Comparison of ENCODE assay signal across 16 cellular contexts in genomic region chr5:56159521-56159947, GRCh38.
DNase-seq lines count a peak whose midpoint lies in the region; ATAC-seq, FAIRE-seq and TF ChIP-seq lines count a peak whose summit lies in the region.
"Had no signal": no experiment of that assay in that cellular context is flagged by ENCODE, and none has a peak within 500 bp of the region (broad histone marks: within the 10 kb centered on the region; RNA-seq: fewer than 3 reads in every experiment).

No MANE protein-coding gene starts in this region.

- H3K4me3 Mint-ChIP-seq in T-helper 2 cell treated with Interferon-gamma antibody and Interleukin-4, amounts not matched to agents 5 μg/mL and 100 μg/mL, for 36 hours, result peak overlapping the region; percentile 88
- H3K4me3 Mint-ChIP-seq in astrocyte (ENCODE audit: unreplicated experiment), result no peak overlapping the region
- H3K4me3 Mint-ChIP-seq in neural progenitor cell, result no peak overlapping the region
- H3K4me3 Mint-ChIP-seq: activated naive CD8-positive, alpha-beta T cell treated with anti-CD3 and anti-CD28 coated beads, Interleukin-2, amount 50 U/mL, for 24 hours; naive B cell had no signal

- no peaks in the 10 kb centered on the region for H3K4me1 ChIP-seq in astrocyte (ENCODE audit: insufficient read depth, low read length)
- H3K4me1 ChIP-seq in neural progenitor cell, result peaks cover 10% of the 10 kb centered on the region

- no peaks in the 10 kb centered on the region for H3K36me3 ChIP-seq in astrocyte (ENCODE audit: insufficient read depth, low read length)
- H3K36me3 ChIP-seq in neural progenitor cell, result no peaks in the 10 kb centered on the region

- H3K9ac ChIP-seq in astrocyte (ENCODE audit: low read length), result no peak overlapping the region
- H3K9ac ChIP-seq in neural progenitor cell, result no peak overlapping the region

- TF ChIP-seq POLR2A in NB4 (IDR thresholded peaks at IDR 0.05; ENCODE audit: extremely low read depth, insufficient read length), result no peak

- FAIRE-seq in astrocyte (lab: Jason Lieb, UNC), result no peak

- H3K27me3 ChIP-seq in astrocyte (ENCODE audit: insufficient read depth, low read length), result peaks cover 2% of the 10 kb centered on the region
- H3K27me3 ChIP-seq in neural progenitor cell, result no peaks in the 10 kb centered on the region
- H3K27me3 ChIP-seq: testis had no signal

- no peak overlapping the region for H3K4me3 ChIP-seq in NB4 (ENCODE audit: low read depth, low read length)
- no peak overlapping the region for H3K4me3 ChIP-seq in astrocyte (ENCODE audit: insufficient read depth, low read depth, low read length)
- H3K4me3 ChIP-seq in neural progenitor cell, result no peak overlapping the region
- H3K4me3 ChIP-seq: coronary artery, SK-N-MC, skin epidermis, testis had no signal

- H3K4me1 Mint-ChIP-seq in T-helper 2 cell treated with Interferon-gamma antibody and Interleukin-4, amounts not matched to agents 5 μg/mL and 100 μg/mL, for 36 hours (ENCODE audit: low read depth), result peaks cover 66% of the 10 kb centered on the region
- peaks cover 26% of the 10 kb centered on the region for H3K4me1 Mint-ChIP-seq in astrocyte (ENCODE audit: low read depth, unreplicated experiment)
- H3K4me1 Mint-ChIP-seq in neural progenitor cell, result peaks cover 37% of the 10 kb centered on the region

- TF ChIP-seq CTCF in NB4 (IDR thresholded peaks at IDR 0.05; ENCODE audit: low read depth, low read length), result no peak
- no peak for TF ChIP-seq CTCF in astrocyte (IDR thresholded peaks at IDR 0.05; ENCODE audit: insufficient read depth, low read depth, low read length)
- TF ChIP-seq CTCF in neural progenitor cell (IDR thresholded peaks at IDR 0.05), result no peak

- H4K20me1 ChIP-seq in astrocyte (ENCODE audit: insufficient read depth, low read length) (no peaks in the 10 kb centered on the region), neural progenitor cell (ENCODE audit: low read depth) (no peaks in the 10 kb centered on the region)

- H3K9me3 ChIP-seq in astrocyte (ENCODE audit: insufficient read depth, low read depth, low read length) (no peaks in the 10 kb centered on the region), neural progenitor cell (ENCODE audit: low read depth) (no peaks in the 10 kb centered on the region)
- H3K9me3 ChIP-seq: testis had no signal

- no peaks in the 10 kb centered on the region for H3K27me3 Mint-ChIP-seq in T-helper 2 cell treated with Interferon-gamma antibody and Interleukin-4, amounts not matched to agents 5 μg/mL and 100 μg/mL, for 36 hours (ENCODE audit: low read depth)
- H3K27me3 Mint-ChIP-seq in astrocyte (ENCODE audit: low read depth, unreplicated experiment) (peaks cover 3% of the 10 kb centered on the region), neural progenitor cell (ENCODE audit: insufficient read depth, low read depth) (peaks cover 8% of the 10 kb centered on the region)
- H3K27me3 Mint-ChIP-seq: activated naive CD8-positive, alpha-beta T cell treated with anti-CD3 and anti-CD28 coated beads, Interleukin-2, amount 50 U/mL, for 24 hours had no signal

- no peaks in the 10 kb centered on the region for H3F3A ChIP-seq in neural progenitor cell (ENCODE audit: low read depth)

- H3K79me2 ChIP-seq in astrocyte (ENCODE audit: insufficient read depth, low read length), result no peaks in the 10 kb centered on the region
- no peaks in the 10 kb centered on the region for H3K79me2 ChIP-seq in neural progenitor cell (ENCODE audit: low read depth)

- H3K4me2 ChIP-seq in astrocyte (ENCODE audit: low read length), result no peak overlapping the region
- H3K4me2 ChIP-seq in neural progenitor cell, result no peak overlapping the region

- no peak overlapping the region for H3K27ac ChIP-seq in astrocyte (ENCODE audit: low read depth, low read length)
- H3K27ac ChIP-seq in neural progenitor cell, result no peak overlapping the region
- H3K27ac ChIP-seq: SK-N-MC, testis had no signal

- H3K36me3 Mint-ChIP-seq in T-helper 2 cell treated with Interferon-gamma antibody and Interleukin-4, amounts not matched to agents 5 μg/mL and 100 μg/mL, for 36 hours (ENCODE audit: low read depth), result peaks cover 27% of the 10 kb centered on the region
- no peaks in the 10 kb centered on the region for H3K36me3 Mint-ChIP-seq in astrocyte (ENCODE audit: low read depth, unreplicated experiment)
- H3K36me3 Mint-ChIP-seq in neural progenitor cell, result no peaks in the 10 kb centered on the region
- H3K36me3 Mint-ChIP-seq: naive B cell had no signal

- H3K9me3 Mint-ChIP-seq in T-helper 2 cell treated with Interferon-gamma antibody and Interleukin-4, amounts not matched to agents 5 μg/mL and 100 μg/mL, for 36 hours, result no peaks in the 10 kb centered on the region
- no peaks in the 10 kb centered on the region for H3K9me3 Mint-ChIP-seq in astrocyte (ENCODE audit: unreplicated experiment)
- H3K9me3 Mint-ChIP-seq in neural progenitor cell, result no peaks in the 10 kb centered on the region
- H3K9me3 Mint-ChIP-seq: activated naive CD8-positive, alpha-beta T cell treated with anti-CD3 and anti-CD28 coated beads, Interleukin-2, amount 50 U/mL, for 24 hours; naive B cell had no signal

- peak overlapping the region; percentile 88 for H3K27ac Mint-ChIP-seq in T-helper 2 cell treated with Interferon-gamma antibody and Interleukin-4, amounts not matched to agents 5 μg/mL and 100 μg/mL, for 36 hours
- no peak overlapping the region for H3K27ac Mint-ChIP-seq in astrocyte (ENCODE audit: unreplicated experiment)
- peak overlapping the region; percentile 86 for H3K27ac Mint-ChIP-seq in neural progenitor cell
- H3K27ac Mint-ChIP-seq: activated naive CD8-positive, alpha-beta T cell treated with anti-CD3 and anti-CD28 coated beads, Interleukin-2, amount 50 U/mL, for 24 hours had no signal

- no peak overlapping the region for H2AFZ ChIP-seq in astrocyte (ENCODE audit: low read depth, low read length)
- no peak overlapping the region for H2AFZ ChIP-seq in neural progenitor cell (replicated peaks)

- no peak for ATAC-seq in GM21390 (IDR thresholded peaks at IDR 0.05; ENCODE audit: unreplicated experiment)
- ATAC-seq: activated naive CD8-positive, alpha-beta T cell treated with anti-CD3 and anti-CD28 coated beads, Interleukin-2, amount 50 U/mL, for 24 hours had no signal

- DNase-seq in T-helper 2 cell treated with Interferon-gamma antibody and Interleukin-4, amounts not matched to agents 5 μg/mL and 100 μg/mL, for 36 hours (ENCODE audit: low spot score), result no peak
- no peak for DNase-seq in T-helper 2 cell
- DNase-seq in NB4 (ENCODE audit: low read depth), result peak; percentile 53
- DNase-seq in astrocyte (ENCODE audit: low read depth), result peak; percentile 52
- DNase-seq in neural progenitor cell (ENCODE audit: low spot score), result no peak
- DNase-seq in amygdala (lab: John Stamatoyannopoulos, UW), result no peak
- no peak for DNase-seq in NCI-H524 (lab: John Stamatoyannopoulos, UW)
- DNase-seq: activated naive CD8-positive, alpha-beta T cell treated with anti-CD3 and anti-CD28 coated beads, Interleukin-2, amount 50 U/mL, for 24 hours; naive B cell; NCI-H1048; NCI-H526; testis had no signal

Comparison
In these comparisons a context has a peak if more than half of its experiments do, and no peak if none do; other contexts are left out.
1. DNase-seq: peak in NB4 (single experiment) and astrocyte (single experiment); none in T-helper 2 cell treated with Interferon-gamma antibody and Interleukin-4, amounts not matched to agents 5 μg/mL and 100 μg/mL, for 36 hours (single experiment), T-helper 2 cell (0 of 5), neural progenitor cell (single experiment), amygdala (0 of 56) and NCI-H524 (0 of 2).